In the genomic region with DNA sequence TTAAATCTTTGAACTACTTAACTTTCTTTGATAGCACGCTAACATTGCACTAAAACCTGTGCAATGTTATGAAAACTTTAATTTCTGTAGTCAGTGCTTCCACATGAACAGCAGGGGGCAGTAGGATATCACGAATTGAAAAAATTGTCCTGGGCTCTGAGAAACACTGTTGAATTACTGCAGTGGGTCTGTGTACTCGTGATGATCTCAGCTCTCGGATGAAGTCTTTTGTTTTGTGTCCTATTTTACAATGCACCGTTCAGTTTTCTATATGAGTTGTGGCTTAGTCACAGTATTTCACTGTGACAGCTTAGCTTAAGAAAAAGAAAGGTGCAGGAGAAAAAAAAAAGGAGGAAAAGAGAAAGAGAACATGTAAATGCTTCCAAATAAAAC, we compare ENCODE assay signal across 1 cellular context.
A peak's percentile ranks its signal among the peaks of the same experiment; 100 is the strongest.
TF ChIP-seq lines count a peak whose summit lies in the region.

No MANE protein-coding gene starts in this region.

TF ChIP-seq in HepG2, 621 proteins besides CTCF, POLR2A, EP300 and RAD21 (continued from another document and continues in another):
- TF ChIP-seq, protein P1, sequence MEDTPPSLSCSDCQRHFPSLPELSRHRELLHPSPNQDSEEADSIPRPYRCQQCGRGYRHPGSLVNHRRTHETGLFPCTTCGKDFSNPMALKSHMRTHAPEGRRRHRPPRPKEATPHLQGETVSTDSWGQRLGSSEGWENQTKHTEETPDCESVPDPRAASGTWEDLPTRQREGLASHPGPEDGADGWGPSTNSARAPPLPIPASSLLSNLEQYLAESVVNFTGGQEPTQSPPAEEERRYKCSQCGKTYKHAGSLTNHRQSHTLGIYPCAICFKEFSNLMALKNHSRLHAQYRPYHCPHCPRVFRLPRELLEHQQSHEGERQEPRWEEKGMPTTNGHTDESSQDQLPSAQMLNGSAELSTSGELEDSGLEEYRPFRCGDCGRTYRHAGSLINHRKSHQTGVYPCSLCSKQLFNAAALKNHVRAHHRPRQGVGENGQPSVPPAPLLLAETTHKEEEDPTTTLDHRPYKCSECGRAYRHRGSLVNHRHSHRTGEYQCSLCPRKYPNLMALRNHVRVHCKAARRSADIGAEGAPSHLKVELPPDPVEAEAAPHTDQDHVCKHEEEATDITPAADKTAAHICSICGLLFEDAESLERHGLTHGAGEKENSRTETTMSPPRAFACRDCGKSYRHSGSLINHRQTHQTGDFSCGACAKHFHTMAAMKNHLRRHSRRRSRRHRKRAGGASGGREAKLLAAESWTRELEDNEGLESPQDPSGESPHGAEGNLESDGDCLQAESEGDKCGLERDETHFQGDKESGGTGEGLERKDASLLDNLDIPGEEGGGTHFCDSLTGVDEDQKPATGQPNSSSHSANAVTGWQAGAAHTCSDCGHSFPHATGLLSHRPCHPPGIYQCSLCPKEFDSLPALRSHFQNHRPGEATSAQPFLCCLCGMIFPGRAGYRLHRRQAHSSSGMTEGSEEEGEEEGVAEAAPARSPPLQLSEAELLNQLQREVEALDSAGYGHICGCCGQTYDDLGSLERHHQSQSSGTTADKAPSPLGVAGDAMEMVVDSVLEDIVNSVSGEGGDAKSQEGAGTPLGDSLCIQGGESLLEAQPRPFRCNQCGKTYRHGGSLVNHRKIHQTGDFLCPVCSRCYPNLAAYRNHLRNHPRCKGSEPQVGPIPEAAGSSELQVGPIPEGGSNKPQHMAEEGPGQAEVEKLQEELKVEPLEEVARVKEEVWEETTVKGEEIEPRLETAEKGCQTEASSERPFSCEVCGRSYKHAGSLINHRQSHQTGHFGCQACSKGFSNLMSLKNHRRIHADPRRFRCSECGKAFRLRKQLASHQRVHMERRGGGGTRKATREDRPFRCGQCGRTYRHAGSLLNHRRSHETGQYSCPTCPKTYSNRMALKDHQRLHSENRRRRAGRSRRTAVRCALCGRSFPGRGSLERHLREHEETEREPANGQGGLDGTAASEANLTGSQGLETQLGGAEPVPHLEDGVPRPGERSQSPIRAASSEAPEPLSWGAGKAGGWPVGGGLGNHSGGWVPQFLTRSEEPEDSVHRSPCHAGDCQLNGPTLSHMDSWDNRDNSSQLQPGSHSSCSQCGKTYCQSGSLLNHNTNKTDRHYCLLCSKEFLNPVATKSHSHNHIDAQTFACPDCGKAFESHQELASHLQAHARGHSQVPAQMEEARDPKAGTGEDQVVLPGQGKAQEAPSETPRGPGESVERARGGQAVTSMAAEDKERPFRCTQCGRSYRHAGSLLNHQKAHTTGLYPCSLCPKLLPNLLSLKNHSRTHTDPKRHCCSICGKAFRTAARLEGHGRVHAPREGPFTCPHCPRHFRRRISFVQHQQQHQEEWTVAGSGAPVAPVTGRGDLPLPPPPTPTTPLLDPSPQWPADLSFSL (CRISPR knock-in tag; IDR thresholded peaks at IDR 0.05), result no peak
- TF ChIP-seq SRSF9 (IDR thresholded peaks at IDR 0.05; ENCODE audit: borderline replicate concordance, insufficient read depth, low read depth, low read length, poor library complexity, severe bottlenecking), result no peak
- TF ChIP-seq TRIM24 (CRISPR knock-in tag; IDR thresholded peaks at IDR 0.05), result no peak
- no peak for TF ChIP-seq ZNF567 (CRISPR knock-in tag; IDR thresholded peaks at IDR 0.05; ENCODE audit: borderline replicate concordance)
- no peak for TF ChIP-seq SETDB1 (CRISPR knock-in tag; IDR thresholded peaks at IDR 0.05; ENCODE audit: borderline replicate concordance)
- no peak for TF ChIP-seq ATF7-NPFF (CRISPR knock-in tag; IDR thresholded peaks at IDR 0.05; ENCODE audit: low read depth)
- TF ChIP-seq ZNF101 (CRISPR knock-in tag; IDR thresholded peaks at IDR 0.05; ENCODE audit: borderline replicate concordance, low read depth), result no peak
- no peak for TF ChIP-seq ZNF331 (CRISPR knock-in tag; IDR thresholded peaks at IDR 0.05)
- TF ChIP-seq, protein P2, sequence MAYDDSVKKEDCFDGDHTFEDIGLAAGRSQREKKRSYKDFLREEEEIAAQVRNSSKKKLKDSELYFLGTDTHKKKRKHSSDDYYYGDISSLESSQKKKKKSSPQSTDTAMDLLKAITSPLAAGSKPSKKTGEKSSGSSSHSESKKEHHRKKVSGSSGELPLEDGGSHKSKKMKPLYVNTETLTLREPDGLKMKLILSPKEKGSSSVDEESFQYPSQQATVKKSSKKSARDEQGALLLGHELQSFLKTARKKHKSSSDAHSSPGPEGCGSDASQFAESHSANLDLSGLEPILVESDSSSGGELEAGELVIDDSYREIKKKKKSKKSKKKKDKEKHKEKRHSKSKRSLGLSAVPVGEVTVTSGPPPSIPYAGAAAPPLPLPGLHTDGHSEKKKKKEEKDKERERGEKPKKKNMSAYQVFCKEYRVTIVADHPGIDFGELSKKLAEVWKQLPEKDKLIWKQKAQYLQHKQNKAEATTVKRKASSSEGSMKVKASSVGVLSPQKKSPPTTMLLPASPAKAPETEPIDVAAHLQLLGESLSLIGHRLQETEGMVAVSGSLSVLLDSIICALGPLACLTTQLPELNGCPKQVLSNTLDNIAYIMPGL (CRISPR knock-in tag; IDR thresholded peaks at IDR 0.05; ENCODE audit: borderline replicate concordance in 1 of 2, low read depth in 1 of 2), result peak; percentile 45 to 59; a peak in 2 of 4 replicates
- no peak for TF ChIP-seq ZSCAN22 (CRISPR knock-in tag; IDR thresholded peaks at IDR 0.05)
- no peak for TF ChIP-seq RELA (CRISPR knock-in tag; IDR thresholded peaks at IDR 0.05)
- TF ChIP-seq CREB1 (IDR thresholded peaks at IDR 0.05), result no peak
- TF ChIP-seq CREB1 (CRISPR knock-in tag; IDR thresholded peaks at IDR 0.05), result no peak; the same call in 1 of the 2 replicates
- TF ChIP-seq FOXA1 (IDR thresholded peaks at IDR 0.05), result no peak
- TF ChIP-seq FOXA1 (CRISPR knock-in tag; IDR thresholded peaks at IDR 0.05), result no peak
- TF ChIP-seq IRF2 (CRISPR knock-in tag; IDR thresholded peaks at IDR 0.05), result 0 out of 2 replicates have a peak, but pooled peaks have one; percentile 13
- TF ChIP-seq, protein P3, sequence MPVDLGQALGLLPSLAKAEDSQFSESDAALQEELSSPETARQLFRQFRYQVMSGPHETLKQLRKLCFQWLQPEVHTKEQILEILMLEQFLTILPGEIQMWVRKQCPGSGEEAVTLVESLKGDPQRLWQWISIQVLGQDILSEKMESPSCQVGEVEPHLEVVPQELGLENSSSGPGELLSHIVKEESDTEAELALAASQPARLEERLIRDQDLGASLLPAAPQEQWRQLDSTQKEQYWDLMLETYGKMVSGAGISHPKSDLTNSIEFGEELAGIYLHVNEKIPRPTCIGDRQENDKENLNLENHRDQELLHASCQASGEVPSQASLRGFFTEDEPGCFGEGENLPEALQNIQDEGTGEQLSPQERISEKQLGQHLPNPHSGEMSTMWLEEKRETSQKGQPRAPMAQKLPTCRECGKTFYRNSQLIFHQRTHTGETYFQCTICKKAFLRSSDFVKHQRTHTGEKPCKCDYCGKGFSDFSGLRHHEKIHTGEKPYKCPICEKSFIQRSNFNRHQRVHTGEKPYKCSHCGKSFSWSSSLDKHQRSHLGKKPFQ (CRISPR knock-in tag; IDR thresholded peaks at IDR 0.05; ENCODE audit: insufficient replicate concordance), result no peak
- TF ChIP-seq MTF2 (CRISPR knock-in tag; IDR thresholded peaks at IDR 0.05; ENCODE audit: borderline replicate concordance), result no peak
- no peak for TF ChIP-seq YEATS2 (CRISPR knock-in tag; IDR thresholded peaks at IDR 0.05; ENCODE audit: borderline replicate concordance)
- TF ChIP-seq, protein P4, sequence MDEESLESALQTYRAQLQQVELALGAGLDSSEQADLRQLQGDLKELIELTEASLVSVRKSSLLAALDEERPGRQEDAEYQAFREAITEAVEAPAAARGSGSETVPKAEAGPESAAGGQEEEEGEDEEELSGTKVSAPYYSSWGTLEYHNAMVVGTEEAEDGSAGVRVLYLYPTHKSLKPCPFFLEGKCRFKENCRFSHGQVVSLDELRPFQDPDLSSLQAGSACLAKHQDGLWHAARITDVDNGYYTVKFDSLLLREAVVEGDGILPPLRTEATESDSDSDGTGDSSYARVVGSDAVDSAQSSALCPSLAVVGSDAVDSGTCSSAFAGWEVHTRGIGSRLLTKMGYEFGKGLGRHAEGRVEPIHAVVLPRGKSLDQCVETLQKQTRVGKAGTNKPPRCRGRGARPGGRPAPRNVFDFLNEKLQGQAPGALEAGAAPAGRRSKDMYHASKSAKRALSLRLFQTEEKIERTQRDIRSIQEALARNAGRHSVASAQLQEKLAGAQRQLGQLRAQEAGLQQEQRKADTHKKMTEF (CRISPR knock-in tag; IDR thresholded peaks at IDR 0.05), result no peak
- no peak for TF ChIP-seq ZNF562 (CRISPR knock-in tag; IDR thresholded peaks at IDR 0.05; ENCODE audit: borderline replicate concordance)
- no peak for TF ChIP-seq TOE1 (CRISPR knock-in tag; IDR thresholded peaks at IDR 0.05)
- TF ChIP-seq ZNF850 (CRISPR knock-in tag; conservative IDR thresholded peaks at IDR 0.05), result no peak
- TF ChIP-seq SMC3 (IDR thresholded peaks at IDR 0.05; ENCODE audit: low read length), result peak; percentile 76
- TF ChIP-seq ZSCAN31 (CRISPR knock-in tag; IDR thresholded peaks at IDR 0.05; ENCODE audit: low read depth), result no peak
- no peak for TF ChIP-seq BCL6 (CRISPR knock-in tag; IDR thresholded peaks at IDR 0.05)
- TF ChIP-seq RXRB (CRISPR knock-in tag; IDR thresholded peaks at IDR 0.05; ENCODE audit: borderline replicate concordance), result peak; percentile 18; the same call in 1 of the 2 replicates
- no peak for TF ChIP-seq ZNF451 (CRISPR knock-in tag; IDR thresholded peaks at IDR 0.05)
- TF ChIP-seq, protein P5, sequence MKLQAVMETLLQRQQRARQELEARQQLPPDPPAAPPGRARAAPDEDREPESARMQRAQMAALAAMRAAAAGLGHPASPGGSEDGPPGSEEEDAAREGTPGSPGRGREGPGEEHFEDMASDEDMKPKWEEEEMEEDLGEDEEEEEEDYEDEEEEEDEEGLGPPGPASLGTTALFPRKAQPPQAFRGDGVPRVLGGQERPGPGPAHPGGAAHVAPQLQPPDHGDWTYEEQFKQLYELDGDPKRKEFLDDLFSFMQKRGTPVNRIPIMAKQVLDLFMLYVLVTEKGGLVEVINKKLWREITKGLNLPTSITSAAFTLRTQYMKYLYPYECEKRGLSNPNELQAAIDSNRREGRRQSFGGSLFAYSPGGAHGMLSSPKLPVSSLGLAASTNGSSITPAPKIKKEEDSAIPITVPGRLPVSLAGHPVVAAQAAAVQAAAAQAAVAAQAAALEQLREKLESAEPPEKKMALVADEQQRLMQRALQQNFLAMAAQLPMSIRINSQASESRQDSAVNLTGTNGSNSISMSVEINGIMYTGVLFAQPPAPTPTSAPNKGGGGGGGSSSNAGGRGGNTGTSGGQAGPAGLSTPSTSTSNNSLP (IDR thresholded peaks at IDR 0.05; ENCODE audit: low read depth, low read length), result peak; percentile 67; the same call in 1 of the 2 replicates
- TF ChIP-seq ZZZ3 (CRISPR knock-in tag; IDR thresholded peaks at IDR 0.05; ENCODE audit: borderline replicate concordance), result no peak
- TF ChIP-seq NFIB (CRISPR knock-in tag; IDR thresholded peaks at IDR 0.05; ENCODE audit: borderline replicate concordance), result no peak
- TF ChIP-seq, protein P6, sequence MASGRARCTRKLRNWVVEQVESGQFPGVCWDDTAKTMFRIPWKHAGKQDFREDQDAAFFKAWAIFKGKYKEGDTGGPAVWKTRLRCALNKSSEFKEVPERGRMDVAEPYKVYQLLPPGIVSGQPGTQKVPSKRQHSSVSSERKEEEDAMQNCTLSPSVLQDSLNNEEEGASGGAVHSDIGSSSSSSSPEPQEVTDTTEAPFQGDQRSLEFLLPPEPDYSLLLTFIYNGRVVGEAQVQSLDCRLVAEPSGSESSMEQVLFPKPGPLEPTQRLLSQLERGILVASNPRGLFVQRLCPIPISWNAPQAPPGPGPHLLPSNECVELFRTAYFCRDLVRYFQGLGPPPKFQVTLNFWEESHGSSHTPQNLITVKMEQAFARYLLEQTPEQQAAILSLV (CRISPR knock-in tag; IDR thresholded peaks at IDR 0.05; ENCODE audit: borderline replicate concordance), result no peak
- TF ChIP-seq KLF16 (CRISPR knock-in tag; IDR thresholded peaks at IDR 0.05), result 0 out of 4 replicates have a peak, but pooled peaks of 1 of the 2 experiments have one; percentile 34
- no peak for TF ChIP-seq HNF4G (IDR thresholded peaks at IDR 0.05; ENCODE audit: borderline replicate concordance, low read depth, low read length)
- no peak for TF ChIP-seq HNF4G (CRISPR knock-in tag; IDR thresholded peaks at IDR 0.05; ENCODE audit: borderline replicate concordance, low read depth)
- TF ChIP-seq ZC3H4 (CRISPR knock-in tag; IDR thresholded peaks at IDR 0.05; ENCODE audit: borderline replicate concordance), result no peak
- TF ChIP-seq, protein P7, sequence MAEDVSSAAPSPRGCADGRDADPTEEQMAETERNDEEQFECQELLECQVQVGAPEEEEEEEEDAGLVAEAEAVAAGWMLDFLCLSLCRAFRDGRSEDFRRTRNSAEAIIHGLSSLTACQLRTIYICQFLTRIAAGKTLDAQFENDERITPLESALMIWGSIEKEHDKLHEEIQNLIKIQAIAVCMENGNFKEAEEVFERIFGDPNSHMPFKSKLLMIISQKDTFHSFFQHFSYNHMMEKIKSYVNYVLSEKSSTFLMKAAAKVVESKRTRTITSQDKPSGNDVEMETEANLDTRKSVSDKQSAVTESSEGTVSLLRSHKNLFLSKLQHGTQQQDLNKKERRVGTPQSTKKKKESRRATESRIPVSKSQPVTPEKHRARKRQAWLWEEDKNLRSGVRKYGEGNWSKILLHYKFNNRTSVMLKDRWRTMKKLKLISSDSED (CRISPR knock-in tag; IDR thresholded peaks at IDR 0.05), result no peak
- TF ChIP-seq REL (CRISPR knock-in tag; conservative IDR thresholded peaks at IDR 0.05), result no peak
- no peak for TF ChIP-seq ZMYM3 (CRISPR knock-in tag; IDR thresholded peaks at IDR 0.05)
- TF ChIP-seq ZFY (CRISPR knock-in tag; IDR thresholded peaks at IDR 0.05), result no peak
- no peak for TF ChIP-seq ZNF619 (CRISPR knock-in tag; IDR thresholded peaks at IDR 0.05)
- no peak for TF ChIP-seq HOXA7 (CRISPR knock-in tag; IDR thresholded peaks at IDR 0.05)
- no peak for TF ChIP-seq SIN3B (IDR thresholded peaks at IDR 0.05; ENCODE audit: low read length)
- TF ChIP-seq SMARCE1 (IDR thresholded peaks at IDR 0.05; ENCODE audit: borderline replicate concordance), result no peak
- peak; percentile 84 for TF ChIP-seq KDM5A (IDR thresholded peaks at IDR 0.05; ENCODE audit: borderline replicate concordance, low read length)
- TF ChIP-seq, protein P8, sequence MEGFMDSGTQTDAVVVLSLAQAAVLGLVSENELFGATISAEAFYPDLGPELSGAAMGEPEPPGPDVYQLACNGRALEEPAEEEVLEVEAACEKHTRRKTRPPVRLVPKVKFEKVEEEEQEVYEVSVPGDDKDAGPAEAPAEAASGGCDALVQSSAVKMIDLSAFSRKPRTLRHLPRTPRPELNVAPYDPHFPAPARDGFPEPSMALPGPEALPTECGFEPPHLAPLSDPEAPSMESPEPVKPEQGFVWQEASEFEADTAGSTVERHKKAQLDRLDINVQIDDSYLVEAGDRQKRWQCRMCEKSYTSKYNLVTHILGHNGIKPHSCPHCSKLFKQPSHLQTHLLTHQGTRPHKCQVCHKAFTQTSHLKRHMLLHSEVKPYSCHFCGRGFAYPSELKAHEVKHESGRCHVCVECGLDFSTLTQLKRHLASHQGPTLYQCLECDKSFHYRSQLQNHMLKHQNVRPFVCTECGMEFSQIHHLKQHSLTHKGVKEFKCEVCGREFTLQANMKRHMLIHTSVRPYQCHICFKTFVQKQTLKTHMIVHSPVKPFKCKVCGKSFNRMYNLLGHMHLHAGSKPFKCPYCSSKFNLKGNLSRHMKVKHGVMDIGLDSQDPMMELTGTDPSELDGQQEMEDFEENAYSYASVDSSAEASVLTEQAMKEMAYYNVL (CRISPR knock-in tag; IDR thresholded peaks at IDR 0.05; ENCODE audit: borderline replicate concordance), result no peak
- no peak for TF ChIP-seq ATM (IDR thresholded peaks at IDR 0.05; ENCODE audit: borderline replicate concordance)
